In the genomic region with DNA sequence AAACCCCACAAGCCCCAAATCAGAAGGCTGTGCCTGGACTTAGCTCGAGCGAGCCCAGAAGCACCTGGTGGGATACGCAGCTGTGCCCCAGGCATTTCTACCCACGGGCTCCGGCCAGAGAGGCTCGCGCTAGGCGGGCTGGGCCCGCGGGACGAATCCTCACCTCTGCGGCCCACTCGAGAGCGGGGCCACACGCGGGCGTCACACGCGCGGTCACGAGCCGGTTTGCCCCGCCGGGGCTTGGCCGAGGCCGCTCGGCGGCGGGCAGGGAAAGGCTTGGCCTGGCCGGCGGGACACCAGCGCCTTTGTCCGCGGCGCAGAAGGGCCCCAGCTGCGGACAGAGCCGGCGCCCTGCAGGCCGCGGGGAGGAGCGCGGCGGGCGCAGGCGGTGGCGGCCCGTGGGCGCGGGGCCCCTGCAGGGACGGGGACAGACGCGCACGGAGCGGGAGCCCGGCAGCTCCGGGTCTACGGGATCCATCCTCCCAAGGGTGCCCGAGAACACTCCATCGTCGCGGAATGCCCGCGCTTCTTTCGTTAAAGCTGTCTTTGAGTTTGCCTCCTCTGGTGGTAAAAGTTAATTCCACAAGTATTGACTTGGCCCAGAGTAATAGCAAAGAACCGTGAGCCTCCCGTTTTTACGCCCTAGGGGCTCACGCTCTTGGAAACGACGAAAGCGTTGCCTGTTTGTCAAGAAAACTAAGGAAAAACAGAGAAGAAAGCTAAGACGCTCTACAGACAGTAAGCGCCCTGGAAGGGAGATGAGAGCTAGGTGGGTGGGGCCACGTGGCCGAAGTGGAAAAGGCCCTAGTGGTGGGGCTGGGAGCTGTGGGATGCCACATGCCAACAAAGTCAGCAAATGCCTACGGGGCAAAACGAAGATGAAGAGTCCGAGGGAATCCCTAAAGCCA, we compare ENCODE assay signal across 8 cellular contexts. TPM values are rescaled to one million over a fixed set of nuclear protein-coding genes. Genes with fewer than 3 reads are reported as not detected.
DNase-seq lines count a peak whose midpoint lies in the region; ATAC-seq, FAIRE-seq and TF ChIP-seq lines count a peak whose summit lies in the region.

No MANE protein-coding gene starts in this region.

- FAIRE-seq in urothelium cell line (lab: Jason Lieb, UNC) = no peak

- POLR2A ChIA-PET in naive thymus-derived CD8-positive, alpha-beta T cell (lab: Charles Lee) = interaction anchor here (0.6 kb wide), 1 partner anchor 113 kb away, joined by 3 read pairs; no protein-coding TSS in a partner anchor

- peaks cover 30% of the 10 kb centered on the region for H3K27me3 Mint-ChIP-seq in IgD-negative memory B cell
- H3K27me3 Mint-ChIP-seq in naive thymus-derived CD8-positive, alpha-beta T cell = peaks cover 19 to 46% (median 30%) of the 10 kb centered on the region in 5 donors

- DNase-seq in AG10803 (ENCODE audit: low read depth) (peak; percentile 56), activated T-cell treated with anti-CD3 and anti-CD28 coated beads for 48 hours (ENCODE audit: low read depth) (peak; percentile 25), fibroblast of pulmonary artery (ENCODE audit: low read depth) (peak; percentile 69), suprapubic skin (ENCODE audit: low spot score in 2 of 2) (no peak), urothelium cell line (ENCODE audit: low spot score) (no peak), NCI-H2081 (lab: John Stamatoyannopoulos, UW) (no peak)
- DNase-seq in naive thymus-derived CD8-positive, alpha-beta T cell = peak in 6 of 10 donors; percentile 6 to 28 (median 17)

- peak overlapping the region; percentile 60 for H3K27ac ChIP-seq in suprapubic skin

- peaks cover 0 to 1% (median 0%) of the 10 kb centered on the region in 3 donors for H3K9me3 Mint-ChIP-seq in IgD-negative memory B cell
- no peaks in the 10 kb centered on the region for H3K9me3 Mint-ChIP-seq in naive thymus-derived CD8-positive, alpha-beta T cell

- WGBS in suprapubic skin = 8% methylated on average over 32 of the region's 78 CpGs

- H3K36me3 ChIP-seq in suprapubic skin = no peaks in the 10 kb centered on the region

- peak; percentile 44 for TF ChIP-seq CTCF in AG10803 (conservative IDR thresholded peaks at IDR 0.05; ENCODE audit: low read length)
- TF ChIP-seq CTCF in fibroblast of pulmonary artery (IDR thresholded peaks at IDR 0.05; ENCODE audit: low read length, missing control alignments) = peak; percentile 43
- peak; percentile 27 for TF ChIP-seq CTCF in suprapubic skin (IDR thresholded peaks at IDR 0.05)

- no peaks in the 10 kb centered on the region for H3K36me3 Mint-ChIP-seq in IgD-negative memory B cell
- H3K36me3 Mint-ChIP-seq in naive thymus-derived CD8-positive, alpha-beta T cell = peaks cover 0 to 2% (median 0%) of the 10 kb centered on the region in 3 donors

- H3K4me1 Mint-ChIP-seq in IgD-negative memory B cell = peaks cover 3 to 10% (median 4%) of the 10 kb centered on the region in 3 donors
- H3K4me1 Mint-ChIP-seq in naive thymus-derived CD8-positive, alpha-beta T cell = peaks cover 5 to 8% (median 6%) of the 10 kb centered on the region in 4 donors

- no peaks in the 10 kb centered on the region for H3K9me3 ChIP-seq in suprapubic skin

- no peak overlapping the region for H3K27ac Mint-ChIP-seq in IgD-negative memory B cell
- peak overlapping the region in 1 of 10 donors; percentile 29 for H3K27ac Mint-ChIP-seq in naive thymus-derived CD8-positive, alpha-beta T cell

- H3K4me3 ChIP-seq in AG10803 (ENCODE audit: low read length) (peak overlapping the region; percentile 48), fibroblast of pulmonary artery (replicated peaks; ENCODE audit: low read depth, low read length) (peak overlapping the region; percentile 21), suprapubic skin (peak overlapping the region; percentile 51)

- TF ChIP-seq EP300 in suprapubic skin (IDR thresholded peaks at IDR 0.05) = no peak

- no peak for TF ChIP-seq POLR2A in suprapubic skin (IDR thresholded peaks at IDR 0.05)

- H3K4me3 Mint-ChIP-seq in IgD-negative memory B cell = peak overlapping the region; percentile 15 to 92 (median 82)
- H3K4me3 Mint-ChIP-seq in naive thymus-derived CD8-positive, alpha-beta T cell = peak overlapping the region; percentile 71 to 86 (median 80)

- ATAC-seq in naive thymus-derived CD8-positive, alpha-beta T cell = peak; percentile 75 to 79

- peaks cover 7% of the 10 kb centered on the region for H3K4me1 ChIP-seq in suprapubic skin

- peaks cover 3% of the 10 kb centered on the region for H3K27me3 ChIP-seq in suprapubic skin

RNA-seq across cellular contexts. Expression of a gene that starts 26.4 kb away (rescaled TPM):
- polyA plus RNA-seq in IgD-negative memory B cell = not detected
- total RNA-seq in naive thymus-derived CD8-positive, alpha-beta T cell = under 1 TPM in 1 of 2 experiments, not detected in 1; 0.05 TPM
- not detected for polyA plus RNA-seq in naive thymus-derived CD8-positive, alpha-beta T cell
- 10 to 100 TPM; 19.2 to 39.4 (median 39.0) TPM for total RNA-seq in suprapubic skin

RNA-seq across cellular contexts. Expression of a gene that starts 41.3 kb away (rescaled TPM):
- polyA plus RNA-seq in IgD-negative memory B cell = 15.3 TPM
- 10 to 100 TPM; 59.1 to 60.0 TPM for total RNA-seq in naive thymus-derived CD8-positive, alpha-beta T cell
- 10 to 100 TPM in 2 of 3 donors, 1 to 10 TPM in 1; 8.0 to 19.8 (median 12.2) TPM for polyA plus RNA-seq in naive thymus-derived CD8-positive, alpha-beta T cell
- 10 to 100 TPM; 21.6 to 50.2 (median 44.3) TPM for total RNA-seq in suprapubic skin

Comparison
In these comparisons a context has a peak if more than half of its experiments do, and no peak if none do; other contexts are left out.
1. DNase-seq: peak in AG10803 (single experiment), activated T-cell treated with anti-CD3 and anti-CD28 coated beads for 48 hours (single experiment), fibroblast of pulmonary artery (single experiment) and naive thymus-derived CD8-positive, alpha-beta T cell (6 of 10); none in suprapubic skin (0 of 2), urothelium cell line (single experiment) and NCI-H2081 (0 of 2).
2. RNA of a gene that starts 26.4 kb away (total RNA-seq): 19.2 to 39.4 TPM in suprapubic skin; 0.05 TPM in naive thymus-derived CD8-positive, alpha-beta T cell; every median in the first group is over 10 times any median in the second.
3. Peak in every context shown above with its lines, with median percentiles within 50 percentile points of each other: H3K4me3 ChIP-seq and CTCF ChIP-seq.